Comparison of ENCODE assay signal across 1 cellular context in the genomic region with DNA sequence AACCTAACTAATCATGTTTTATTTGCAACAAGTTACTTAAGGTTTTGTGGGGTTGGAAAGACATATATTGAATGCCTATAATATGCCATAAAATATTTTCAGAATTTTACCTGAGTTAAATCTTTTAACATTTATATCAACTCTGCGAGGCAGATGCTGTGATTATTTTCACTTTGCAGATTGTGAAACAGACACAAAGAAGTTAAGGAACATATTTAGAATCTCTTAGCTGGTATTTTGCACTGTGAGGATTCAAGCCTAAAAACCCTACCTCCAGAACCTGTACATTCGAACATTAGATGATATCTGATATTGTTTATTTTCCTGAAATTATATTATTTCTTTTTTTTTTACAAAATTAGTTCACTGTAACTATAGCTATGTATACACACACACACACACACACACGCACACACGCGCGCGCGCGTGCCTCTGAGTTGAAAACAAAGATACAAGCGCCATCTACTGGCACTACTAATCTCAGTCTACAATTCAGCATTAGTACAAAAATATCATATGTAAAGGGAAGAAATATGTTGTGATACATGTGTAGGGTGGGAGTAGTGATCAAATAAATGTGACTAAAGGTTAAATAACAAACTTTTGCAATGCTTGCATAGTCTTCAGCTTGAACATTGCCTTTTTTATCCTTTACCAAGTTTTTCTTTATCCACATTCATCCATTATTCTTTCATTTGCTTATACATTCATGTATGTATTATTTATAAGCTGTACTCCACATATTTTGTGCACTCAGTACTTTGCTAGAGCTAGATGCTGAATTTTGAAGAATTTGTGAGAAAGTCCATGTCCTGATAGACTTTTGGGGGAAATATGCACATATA.
A peak's percentile ranks its signal among the peaks of the same experiment; 100 is the strongest.
TF ChIP-seq lines count a peak whose summit lies in the region.

No MANE protein-coding gene starts in this region.

TF ChIP-seq in IMR-90, 13 proteins besides CTCF, POLR2A, EP300 and RAD21:
- TF ChIP-seq RCOR1 (IDR thresholded peaks at IDR 0.05; ENCODE audit: insufficient replicate concordance, low read length): no peak
- TF ChIP-seq SMC3 (IDR thresholded peaks at IDR 0.05; ENCODE audit: low read depth, low read length): peak; percentile 76
- TF ChIP-seq MAFK (IDR thresholded peaks at IDR 0.05; ENCODE audit: low read depth, low read length): no peak
- TF ChIP-seq MXI1 (IDR thresholded peaks at IDR 0.05; ENCODE audit: borderline replicate concordance, low read depth, low read length): no peak
- peak; percentile 91 for TF ChIP-seq BHLHE40 (IDR thresholded peaks at IDR 0.05; ENCODE audit: low read depth, low read length)
- TF ChIP-seq, protein P1, sequence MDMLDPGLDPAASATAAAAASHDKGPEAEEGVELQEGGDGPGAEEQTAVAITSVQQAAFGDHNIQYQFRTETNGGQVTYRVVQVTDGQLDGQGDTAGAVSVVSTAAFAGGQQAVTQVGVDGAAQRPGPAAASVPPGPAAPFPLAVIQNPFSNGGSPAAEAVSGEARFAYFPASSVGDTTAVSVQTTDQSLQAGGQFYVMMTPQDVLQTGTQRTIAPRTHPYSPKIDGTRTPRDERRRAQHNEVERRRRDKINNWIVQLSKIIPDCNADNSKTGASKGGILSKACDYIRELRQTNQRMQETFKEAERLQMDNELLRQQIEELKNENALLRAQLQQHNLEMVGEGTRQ (IDR thresholded peaks at IDR 0.05; ENCODE audit: low read depth, low read length): no peak
- no peak for TF ChIP-seq FOS (IDR thresholded peaks at IDR 0.05; ENCODE audit: low read depth, low read length)
- peak; percentile 28; the same call in 1 of the 2 replicates for TF ChIP-seq CEBPB (IDR thresholded peaks at IDR 0.05; ENCODE audit: low read depth, low read length)
- TF ChIP-seq, protein P2, sequence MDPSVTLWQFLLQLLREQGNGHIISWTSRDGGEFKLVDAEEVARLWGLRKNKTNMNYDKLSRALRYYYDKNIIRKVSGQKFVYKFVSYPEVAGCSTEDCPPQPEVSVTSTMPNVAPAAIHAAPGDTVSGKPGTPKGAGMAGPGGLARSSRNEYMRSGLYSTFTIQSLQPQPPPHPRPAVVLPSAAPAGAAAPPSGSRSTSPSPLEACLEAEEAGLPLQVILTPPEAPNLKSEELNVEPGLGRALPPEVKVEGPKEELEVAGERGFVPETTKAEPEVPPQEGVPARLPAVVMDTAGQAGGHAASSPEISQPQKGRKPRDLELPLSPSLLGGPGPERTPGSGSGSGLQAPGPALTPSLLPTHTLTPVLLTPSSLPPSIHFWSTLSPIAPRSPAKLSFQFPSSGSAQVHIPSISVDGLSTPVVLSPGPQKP (IDR thresholded peaks at IDR 0.05; ENCODE audit: borderline replicate concordance, low read depth, low read length): no peak
- TF ChIP-seq CHD1 (IDR thresholded peaks at IDR 0.05; ENCODE audit: low read depth, low read length): no peak
- TF ChIP-seq RFX5 (IDR thresholded peaks at IDR 0.05; ENCODE audit: low read depth, low read length): no peak
- no peak for TF ChIP-seq NFE2L2 (IDR thresholded peaks at IDR 0.05; ENCODE audit: low read depth, low read length)
- TF ChIP-seq MAZ (IDR thresholded peaks at IDR 0.05; ENCODE audit: borderline replicate concordance, low read depth, low read length): no peak
